ENCODE assay signal across 8 cellular contexts in the genomic region with DNA sequence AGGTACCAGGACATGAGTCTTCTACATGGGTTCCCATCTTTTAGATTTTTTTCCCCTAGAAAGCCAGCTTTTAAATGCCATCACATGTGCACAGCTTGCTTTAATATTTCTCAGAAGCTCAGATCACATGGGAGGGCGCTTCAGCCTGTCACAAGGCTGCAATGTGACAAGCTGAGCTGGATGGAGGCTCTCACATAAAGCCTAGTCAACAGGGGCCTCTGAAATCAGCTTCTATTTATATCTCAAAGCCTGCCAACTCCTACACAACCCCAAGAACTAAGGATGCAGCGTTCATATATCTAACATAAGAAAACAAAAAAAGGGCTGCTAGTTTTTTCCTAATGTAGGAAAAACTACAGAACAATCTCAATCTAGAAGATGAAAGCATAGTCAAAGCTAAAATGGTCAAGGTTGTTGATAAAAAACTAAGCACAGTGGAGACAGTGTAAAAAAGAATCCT.
DNase-seq lines count a peak whose midpoint lies in the region; ATAC-seq and TF ChIP-seq lines count a peak whose summit lies in the region.

No MANE protein-coding gene starts in this region.

- H3K27ac Mint-ChIP-seq in nephron progenitor cell, result peak overlapping the region; percentile 98

- H3K4me3 ChIP-seq in foreskin fibroblast (ENCODE audit: low read depth in 1 of 2, low read length in 2 of 2), result peak overlapping the region; percentile 65 to 92

- TF ChIP-seq CTCF in foreskin fibroblast (IDR thresholded peaks at IDR 0.05; ENCODE audit: low read depth, low read length), result no peak
- no peak for TF ChIP-seq CTCF in nephron progenitor cell (IDR thresholded peaks at IDR 0.05)

- peaks cover 3% of the 10 kb centered on the region for H3K27me3 Mint-ChIP-seq in nephron progenitor cell (ENCODE audit: low read depth, poor library complexity)

- DNase-seq in AG08395 (ENCODE audit: low spot score), result peak; percentile 59
- peak; percentile 52 for DNase-seq in NOMO-1 treated with DMSO at 0.1 percent for 48 hours (lab: John Stamatoyannopoulos, UW; ENCODE audit: unreplicated experiment)
- peak; percentile 6 for DNase-seq in activated gamma-delta T cell treated with anti-CD3 and anti-CD28 coated beads, Interleukin-2, amount 50 U/mL, for 16 hours (ENCODE audit: low read depth)
- DNase-seq in foreskin fibroblast, result peak; percentile 86 to 92
- DNase-seq in nephron progenitor cell, result peak; percentile 15
- peak; percentile 99 for DNase-seq in superior temporal gyrus (ENCODE audit: extremely low spot score)

- peaks cover 65% of the 10 kb centered on the region for H3K4me1 Mint-ChIP-seq in nephron progenitor cell

- H3K36me3 Mint-ChIP-seq in nephron progenitor cell (ENCODE audit: low read depth), result peaks cover 39% of the 10 kb centered on the region

- peak; percentile 35 for ATAC-seq in GM18511 (IDR thresholded peaks at IDR 0.05; ENCODE audit: unreplicated experiment)
- peak; percentile 41 for ATAC-seq in HG03095 (IDR thresholded peaks at IDR 0.05; ENCODE audit: unreplicated experiment)

- peak overlapping the region; percentile 97 for H3K4me3 Mint-ChIP-seq in nephron progenitor cell

- H3K9me3 Mint-ChIP-seq in nephron progenitor cell, result no peaks in the 10 kb centered on the region

Comparison
In these comparisons a context has a peak if more than half of its experiments do, and no peak if none do; other contexts are left out.
1. Peak in every context shown above with its lines: DNase-seq, ATAC-seq and H3K4me3 ChIP-seq.
2. DNase-seq: peak in every context shown above with its lines; median percentile 99 in superior temporal gyrus; 89 in foreskin fibroblast; 59 in AG08395; 52 in NOMO-1 treated with DMSO at 0.1 percent for 48 hours; 15 in nephron progenitor cell; 6 in activated gamma-delta T cell treated with anti-CD3 and anti-CD28 coated beads, Interleukin-2, amount 50 U/mL, for 16 hours.